8 cellular contexts compared by ENCODE assay signal in the genomic region with DNA sequence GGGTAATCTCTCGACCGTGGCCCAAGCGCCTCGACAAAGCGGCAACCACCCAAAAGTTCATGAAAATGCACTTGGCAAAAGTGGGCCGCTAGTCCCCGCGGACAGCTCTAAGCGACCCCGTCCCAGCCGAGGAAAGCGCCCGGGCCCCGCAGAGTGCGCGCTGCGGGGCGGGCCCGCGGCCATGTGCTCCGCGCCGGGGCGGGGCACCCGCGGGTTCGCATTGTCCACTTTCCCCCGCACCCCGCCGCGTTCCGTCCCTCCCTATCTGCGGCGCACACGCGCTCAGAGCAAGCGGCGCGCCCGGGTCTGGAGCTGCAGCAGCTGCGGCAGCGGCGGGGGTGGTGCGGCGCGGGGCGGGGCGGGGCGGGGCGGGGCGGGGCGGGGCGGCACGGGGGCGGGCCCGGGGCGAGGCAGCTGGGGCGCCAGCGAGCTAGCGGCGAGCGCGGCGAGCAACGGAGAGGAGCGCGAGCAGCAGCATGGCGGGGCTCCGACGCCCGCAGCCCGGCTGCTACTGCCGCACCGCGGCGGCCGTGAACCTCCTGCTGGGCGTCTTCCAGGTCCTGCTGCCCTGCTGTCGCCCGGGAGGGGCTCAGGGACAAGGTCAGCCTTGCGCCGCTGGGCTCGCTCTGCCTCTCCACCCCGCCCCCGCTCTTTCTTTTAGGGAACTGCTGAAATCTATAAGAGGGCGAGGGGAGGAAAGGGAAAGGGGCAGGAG. TPM values are rescaled to one million over a fixed set of nuclear protein-coding genes. Genes with fewer than 3 reads are reported as not detected.
A peak's percentile ranks its signal among the peaks of the same experiment; 100 is the strongest.
DNase-seq lines count a peak whose midpoint lies in the region; ATAC-seq and TF ChIP-seq lines count a peak whose summit lies in the region.

A gene with protein sequence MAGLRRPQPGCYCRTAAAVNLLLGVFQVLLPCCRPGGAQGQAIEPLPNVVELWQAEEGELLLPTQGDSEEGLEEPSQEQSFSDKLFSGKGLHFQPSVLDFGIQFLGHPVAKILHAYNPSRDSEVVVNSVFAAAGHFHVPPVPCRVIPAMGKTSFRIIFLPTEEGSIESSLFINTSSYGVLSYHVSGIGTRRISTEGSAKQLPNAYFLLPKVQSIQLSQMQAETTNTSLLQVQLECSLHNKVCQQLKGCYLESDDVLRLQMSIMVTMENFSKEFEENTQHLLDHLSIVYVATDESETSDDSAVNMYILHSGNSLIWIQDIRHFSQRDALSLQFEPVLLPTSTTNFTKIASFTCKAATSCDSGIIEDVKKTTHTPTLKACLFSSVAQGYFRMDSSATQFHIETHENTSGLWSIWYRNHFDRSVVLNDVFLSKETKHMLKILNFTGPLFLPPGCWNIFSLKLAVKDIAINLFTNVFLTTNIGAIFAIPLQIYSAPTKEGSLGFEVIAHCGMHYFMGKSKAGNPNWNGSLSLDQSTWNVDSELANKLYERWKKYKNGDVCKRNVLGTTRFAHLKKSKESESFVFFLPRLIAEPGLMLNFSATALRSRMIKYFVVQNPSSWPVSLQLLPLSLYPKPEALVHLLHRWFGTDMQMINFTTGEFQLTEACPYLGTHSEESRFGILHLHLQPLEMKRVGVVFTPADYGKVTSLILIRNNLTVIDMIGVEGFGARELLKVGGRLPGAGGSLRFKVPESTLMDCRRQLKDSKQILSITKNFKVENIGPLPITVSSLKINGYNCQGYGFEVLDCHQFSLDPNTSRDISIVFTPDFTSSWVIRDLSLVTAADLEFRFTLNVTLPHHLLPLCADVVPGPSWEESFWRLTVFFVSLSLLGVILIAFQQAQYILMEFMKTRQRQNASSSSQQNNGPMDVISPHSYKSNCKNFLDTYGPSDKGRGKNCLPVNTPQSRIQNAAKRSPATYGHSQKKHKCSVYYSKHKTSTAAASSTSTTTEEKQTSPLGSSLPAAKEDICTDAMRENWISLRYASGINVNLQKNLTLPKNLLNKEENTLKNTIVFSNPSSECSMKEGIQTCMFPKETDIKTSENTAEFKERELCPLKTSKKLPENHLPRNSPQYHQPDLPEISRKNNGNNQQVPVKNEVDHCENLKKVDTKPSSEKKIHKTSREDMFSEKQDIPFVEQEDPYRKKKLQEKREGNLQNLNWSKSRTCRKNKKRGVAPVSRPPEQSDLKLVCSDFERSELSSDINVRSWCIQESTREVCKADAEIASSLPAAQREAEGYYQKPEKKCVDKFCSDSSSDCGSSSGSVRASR (N-terminal part only) (plus strand): TSS at position 439 of the 715 bp plus-strand sequence. CDS start 38 bp downstream, at position 477.

- H3K27ac Mint-ChIP-seq in activated naive CD4-positive, alpha-beta T cell treated with anti-CD3 and anti-CD28 coated beads for 36 hours, result peak within 1 kb of the TSS; percentile 96

- CTCF ChIA-PET in activated naive CD4-positive, alpha-beta T cell treated with anti-CD3 and anti-CD28 coated beads for 36 hours (lab: Charles Lee), result interaction anchor here (0.6 to 5.6 kb wide), 27 partner anchors 9 to 178 kb away, joined by 3 to 30 read pairs (median 4); no protein-coding TSS in a partner anchor

- no peak within 1 kb of the TSS for H3K4me3 ChIP-seq in KMS-11 (IDR thresholded peaks at IDR 0.05; ENCODE audit: insufficient read depth, low read depth, low read length)
- H3K4me3 ChIP-seq in SJCRH30, result peak within 1 kb of the TSS; percentile 98
- H3K4me3 ChIP-seq in upper lobe of left lung, result peak within 1 kb of the TSS; percentile 76 to 92 (median 78)

- peak in 2 of 4 donors; percentile 75 to 78 for TF ChIP-seq POLR2A in upper lobe of left lung (IDR thresholded peaks at IDR 0.05)

- no peaks in the 10 kb centered on the region for H3K36me3 ChIP-seq in KMS-11 (ENCODE audit: insufficient read depth)
- 0 out of 2 replicates have a peak, but pooled peaks cover 6% of the 10 kb centered on the region for H3K36me3 ChIP-seq in SJCRH30
- no peaks in the 10 kb centered on the region for H3K36me3 ChIP-seq in upper lobe of left lung

- H3K9me3 ChIP-seq in SJCRH30 (replicated peaks) (no peaks in the 10 kb centered on the region), upper lobe of left lung (no peaks in the 10 kb centered on the region)

- no peak for TF ChIP-seq EP300 in upper lobe of left lung (IDR thresholded peaks at IDR 0.05)

- H3K4me1 ChIP-seq in KMS-11 (ENCODE audit: low read depth, poor library complexity, severe bottlenecking), result peaks cover 33% of the 10 kb centered on the region
- H3K4me1 ChIP-seq in SJCRH30, result peaks cover 13% of the 10 kb centered on the region
- peaks cover 22 to 39% (median 33%) of the 10 kb centered on the region in 4 donors for H3K4me1 ChIP-seq in upper lobe of left lung

- peak; percentile 41 for ATAC-seq in GM21717 (IDR thresholded peaks at IDR 0.05; ENCODE audit: unreplicated experiment)
- ATAC-seq in upper lobe of left lung (ENCODE audit: low FRiP score in 2 of 2), result peak; percentile 71 to 95

- no peaks in the 10 kb centered on the region for H4K20me1 ChIP-seq in KMS-11 (ENCODE audit: insufficient read depth)

- H3K79me2 ChIP-seq in KMS-11 (ENCODE audit: insufficient read depth, low read depth), result no peaks in the 10 kb centered on the region

- peak within 1 kb of the TSS; percentile 84 for H2AFZ ChIP-seq in KMS-11 (ENCODE audit: low read depth)

- H3K27me3 ChIP-seq in KMS-11 (ENCODE audit: insufficient read depth, low read depth) (no peaks in the 10 kb centered on the region), SJCRH30 (no peaks in the 10 kb centered on the region), upper lobe of left lung (no peaks in the 10 kb centered on the region)

- peak within 1 kb of the TSS; percentile 95 for H3K9ac ChIP-seq in KMS-11

- no peaks in the 10 kb centered on the region for H3K27me3 Mint-ChIP-seq in activated naive CD4-positive, alpha-beta T cell treated with anti-CD3 and anti-CD28 coated beads for 36 hours (ENCODE audit: low read depth)

- no peaks in the 10 kb centered on the region for H3K9me3 Mint-ChIP-seq in activated naive CD4-positive, alpha-beta T cell treated with anti-CD3 and anti-CD28 coated beads for 36 hours

- intact Hi-C loops in activated naive CD4-positive, alpha-beta T cell treated with anti-CD3 and anti-CD28 coated beads for 36 hours (cut with micrococcal nuclease), result loop anchor here (1.0 kb wide), 1 partner anchor 16 kb away; no protein-coding TSS in a partner anchor

- peaks cover 29% of the 10 kb centered on the region for H3K36me3 Mint-ChIP-seq in activated naive CD4-positive, alpha-beta T cell treated with anti-CD3 and anti-CD28 coated beads for 36 hours (ENCODE audit: low read depth)

- 0 to 1% methylated on average over 16 to 60 of the region's 86 CpGs for WGBS in upper lobe of left lung, 2 donors

- DNase-seq in Daoy (ENCODE audit: low read depth), result peak; percentile 67
- peak; percentile 76 to 80 for DNase-seq in SJCRH30
- peak; percentile 67 for DNase-seq in activated naive CD4-positive, alpha-beta T cell treated with anti-CD3 and anti-CD28 coated beads for 36 hours
- DNase-seq in globus pallidus (ENCODE audit: low spot score), result peak; percentile 77
- DNase-seq in occipital lobe (lab: John Stamatoyannopoulos, UW), result peak; percentile 69
- DNase-seq in upper lobe of left lung, result peak; percentile 76 to 94

- H3K27ac ChIP-seq in KMS-11, result peak within 1 kb of the TSS; percentile 77
- peak within 1 kb of the TSS; percentile 98 for H3K27ac ChIP-seq in SJCRH30
- peak within 1 kb of the TSS; percentile 82 to 90 (median 84) for H3K27ac ChIP-seq in upper lobe of left lung

- peaks cover 32% of the 10 kb centered on the region for H3K4me1 Mint-ChIP-seq in activated naive CD4-positive, alpha-beta T cell treated with anti-CD3 and anti-CD28 coated beads for 36 hours (ENCODE audit: low read depth)

- peak within 1 kb of the TSS; percentile 83 for H3K4me2 ChIP-seq in KMS-11

- no peak for TF ChIP-seq CTCF in KMS-11 (conservative IDR thresholded peaks at IDR 0.05; ENCODE audit: low read depth, low read length)
- peak in 4 of 6 experiments; percentile 8 to 41 (median 17) for TF ChIP-seq CTCF in upper lobe of left lung (IDR thresholded peaks at IDR 0.05)

- H3K4me3 Mint-ChIP-seq in activated naive CD4-positive, alpha-beta T cell treated with anti-CD3 and anti-CD28 coated beads for 36 hours, result peak within 1 kb of the TSS; percentile 95

RNA-seq across cellular contexts. Expression of the gene that starts here (rescaled TPM):
- total RNA-seq in Daoy (2014; rRNA removed; shearing (Covaris generic)), result 6.6 and 8.1 TPM in 2 replicates
- 55.0 and 61.3 TPM in 2 replicates for total RNA-seq in SJCRH30 (2014; rRNA removed; shearing (Covaris generic))
- 10 to 100 TPM; 37.6 to 41.6 TPM for total RNA-seq in activated naive CD4-positive, alpha-beta T cell treated with anti-CD3 and anti-CD28 coated beads for 36 hours
- 48.7 TPM for total RNA-seq in occipital lobe
- 10 to 100 TPM; 12.3 to 28.8 (median 19.5) TPM for total RNA-seq in upper lobe of left lung
